10 cellular contexts compared by ENCODE assay signal in the genomic region with DNA sequence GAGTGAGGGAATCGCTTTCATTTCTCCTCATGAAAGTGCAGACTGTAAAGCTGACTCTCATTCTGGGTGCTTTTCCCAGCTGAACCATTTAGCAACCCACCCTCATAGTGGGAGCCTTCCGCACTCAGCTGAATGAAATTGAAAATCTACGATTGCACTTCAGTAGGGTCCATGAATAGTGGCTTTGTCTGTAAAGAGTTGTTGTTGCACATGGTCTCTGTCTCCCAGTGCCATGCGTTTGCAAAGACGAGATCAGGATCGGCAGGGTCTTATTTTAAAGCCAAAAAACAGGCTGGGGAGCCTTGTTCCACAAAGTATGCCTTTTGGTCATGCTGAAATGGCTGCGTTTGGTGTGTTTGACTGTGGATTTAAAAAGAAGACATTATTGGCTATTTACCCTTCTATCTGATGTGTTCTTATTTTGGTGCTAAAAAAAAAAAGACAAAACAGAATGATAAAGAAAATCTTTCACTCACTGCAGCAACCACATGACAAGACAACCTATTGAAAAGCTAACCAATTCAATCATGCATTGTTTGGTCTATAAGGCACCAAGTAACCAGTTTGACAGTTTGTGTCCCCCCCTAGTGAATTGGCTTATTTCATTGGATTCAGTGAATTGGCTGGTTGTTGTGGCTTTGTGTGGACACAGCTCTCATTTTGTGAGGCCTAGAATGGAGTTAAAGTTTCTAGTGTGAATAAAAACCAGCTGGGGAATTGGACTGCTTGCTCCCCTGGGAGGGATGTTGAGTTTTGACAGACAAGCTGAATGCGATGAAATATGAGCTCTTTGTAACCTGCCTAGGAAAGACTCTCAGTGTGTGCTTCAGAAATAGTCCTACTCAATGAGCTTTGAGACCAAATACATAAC.
DNase-seq lines count a peak whose midpoint lies in the region; ATAC-seq, FAIRE-seq and TF ChIP-seq lines count a peak whose summit lies in the region.
"Had no signal": no experiment of that assay in that cellular context is flagged by ENCODE, and none has a peak within 500 bp of the region (broad histone marks: within the 10 kb centered on the region; RNA-seq: fewer than 3 reads in every experiment).

No MANE protein-coding gene starts in this region.

- H3K36me3 Mint-ChIP-seq in T-helper 1 cell treated with Interleukin-12 subunit alpha and Interleukin-12 subunit beta and Interleukin-4 antibody, amounts not matched to agents 30 μg/mL and 1 μg/mL, for 36 hours (ENCODE audit: low read depth), result peaks cover 14% of the 10 kb centered on the region
- peaks cover 11% of the 10 kb centered on the region for H3K36me3 Mint-ChIP-seq in astrocyte (ENCODE audit: low read depth, unreplicated experiment)
- H3K36me3 Mint-ChIP-seq in H9 (ENCODE audit: insufficient read depth in 1 of 3, low read depth in 3 of 3), result peaks cover 7 to 15% (median 14%) of the 10 kb centered on the region in 3 experiments; a peak in 6 of 7 replicates
- peaks cover 6 to 25% of the 10 kb centered on the region in 2 donors for H3K36me3 Mint-ChIP-seq in stimulated activated naive B cell treated with anti-CD40 and anti-IgM and Interleukin-4, amounts not matched to agents 10 μg/mL and 1 μg/mL and 100 μg/mL, for 72 hours

- H3K14ac ChIP-seq in H9 (ENCODE audit: insufficient read depth, low read length), result no peak overlapping the region

- H3K4ac ChIP-seq in H9 (ENCODE audit: low read depth, low read length), result no peak overlapping the region

- no peak overlapping the region for H4K8ac ChIP-seq in H9 (replicated peaks; ENCODE audit: insufficient read length, low read depth, low read length)

- intact Hi-C loops in thyroid gland (cut with DNase I), result loop anchor here (10.0 kb wide), 1 partner anchor 52 kb away; no protein-coding TSS in a partner anchor

- no peak overlapping the region for H3K4me3 ChIP-seq in astrocyte (ENCODE audit: insufficient read depth, low read depth, low read length)
- H3K4me3 ChIP-seq in thyroid gland (replicated peaks in 1 of 3), result no peak overlapping the region
- H3K4me3 ChIP-seq: upper lobe of left lung had no signal

- H3K79me1 ChIP-seq in H9 (ENCODE audit: insufficient read depth, low read depth, low read length, poor library complexity, severe bottlenecking), result peaks cover 10% of the 10 kb centered on the region

- H3K23ac ChIP-seq in H9 (ENCODE audit: insufficient read length, low read depth, low read length), result no peak overlapping the region

- FAIRE-seq in astrocyte (lab: Jason Lieb, UNC), result no peak

- TF ChIP-seq CTCF in astrocyte (IDR thresholded peaks at IDR 0.05; ENCODE audit: insufficient read depth, low read depth, low read length) (no peak), thyroid gland (IDR thresholded peaks at IDR 0.05) (no peak), H9 (conservative IDR thresholded peaks at IDR 0.05) (no peak)

- no peak overlapping the region for H2BK5ac ChIP-seq in H9 (ENCODE audit: insufficient read length, low read length)

- H3K27ac ChIP-seq in astrocyte (ENCODE audit: low read depth, low read length) (no peak overlapping the region), thyroid gland (peak overlapping the region in 2 of 3 donors; percentile 74 to 81), H9 (ENCODE audit: insufficient read length, low read depth, low read length) (no peak overlapping the region)

- H3K18ac ChIP-seq in H9 (ENCODE audit: insufficient read length, low read depth, low read length), result no peak overlapping the region

- H3K79me2 ChIP-seq in astrocyte (ENCODE audit: insufficient read depth, low read length), result peaks cover 87% of the 10 kb centered on the region
- H3K79me2 ChIP-seq in H9 (ENCODE audit: insufficient read depth, low read length), result peaks cover 9% of the 10 kb centered on the region; the same call in 1 of the 2 replicates

- H3T11ph ChIP-seq in H9 (ENCODE audit: low read length), result no peak overlapping the region

- peaks cover 36% of the 10 kb centered on the region for H3K4me1 Mint-ChIP-seq in T-helper 1 cell treated with Interleukin-12 subunit alpha and Interleukin-12 subunit beta and Interleukin-4 antibody, amounts not matched to agents 30 μg/mL and 1 μg/mL, for 36 hours (ENCODE audit: low read depth)
- H3K4me1 Mint-ChIP-seq in astrocyte (ENCODE audit: low read depth, unreplicated experiment) (peaks cover 36% of the 10 kb centered on the region), H9 (peaks cover 23 to 27% of the 10 kb centered on the region in 2 experiments)
- H3K4me1 Mint-ChIP-seq in stimulated activated naive B cell treated with anti-CD40 and anti-IgM and Interleukin-4, amounts not matched to agents 10 μg/mL and 1 μg/mL and 100 μg/mL, for 72 hours, result peaks cover 27 to 45% of the 10 kb centered on the region in 2 donors

- TF ChIP-seq POLR2A in thyroid gland (IDR thresholded peaks at IDR 0.05), result no peak

- H4K20me1 ChIP-seq in astrocyte (ENCODE audit: insufficient read depth, low read length) (peaks cover 72% of the 10 kb centered on the region), H9 (ENCODE audit: control insufficient read depth, insufficient read depth, insufficient read length) (no peaks in the 10 kb centered on the region)

- ATAC-seq in stimulated activated naive B cell treated with anti-CD40 and anti-IgM and Interleukin-4, amounts not matched to agents 10 μg/mL and 1 μg/mL and 100 μg/mL, for 72 hours (replicated peaks), result no peak

- H2AK5ac ChIP-seq in H9 (ENCODE audit: insufficient read length, low read length), result no peak overlapping the region

- no peaks in the 10 kb centered on the region for H3K23me2 ChIP-seq in H9 (ENCODE audit: insufficient read length, low read depth, low read length, poor library complexity, severe bottlenecking)

- no peak overlapping the region for H4K91ac ChIP-seq in H9 (ENCODE audit: insufficient read length, low read depth, low read length)

- no peaks in the 10 kb centered on the region for H3K27me3 Mint-ChIP-seq in T-helper 1 cell treated with Interleukin-12 subunit alpha and Interleukin-12 subunit beta and Interleukin-4 antibody, amounts not matched to agents 30 μg/mL and 1 μg/mL, for 36 hours (ENCODE audit: low read depth)
- H3K27me3 Mint-ChIP-seq in astrocyte (ENCODE audit: low read depth, unreplicated experiment) (no peaks in the 10 kb centered on the region), H9 (ENCODE audit: low read depth) (no peaks in the 10 kb centered on the region)
- H3K27me3 Mint-ChIP-seq in stimulated activated naive B cell treated with anti-CD40 and anti-IgM and Interleukin-4, amounts not matched to agents 10 μg/mL and 1 μg/mL and 100 μg/mL, for 72 hours, result no peaks in the 10 kb centered on the region

- H2BK12ac ChIP-seq in H9 (ENCODE audit: insufficient read length, low read depth, low read length), result no peak overlapping the region

- H3K4me1 ChIP-seq in astrocyte (ENCODE audit: insufficient read depth, low read length) (peaks cover 29% of the 10 kb centered on the region), thyroid gland (peaks cover 51 to 61% of the 10 kb centered on the region in 2 donors), H9 (ENCODE audit: insufficient read depth, low read length) (no peaks in the 10 kb centered on the region; the same call in 1 of the 2 replicates)

- H3K9ac ChIP-seq in astrocyte (ENCODE audit: low read length), result no peak overlapping the region
- no peak overlapping the region for H3K9ac ChIP-seq in H9 (ENCODE audit: extremely low read depth, insufficient read length, low read length)

- no peak overlapping the region for H3K4me3 Mint-ChIP-seq in T-helper 1 cell treated with Interleukin-12 subunit alpha and Interleukin-12 subunit beta and Interleukin-4 antibody, amounts not matched to agents 30 μg/mL and 1 μg/mL, for 36 hours
- H3K4me3 Mint-ChIP-seq in astrocyte (ENCODE audit: unreplicated experiment) (no peak overlapping the region), H9 (no peak overlapping the region)
- H3K4me3 Mint-ChIP-seq in stimulated activated naive B cell treated with anti-CD40 and anti-IgM and Interleukin-4, amounts not matched to agents 10 μg/mL and 1 μg/mL and 100 μg/mL, for 72 hours, result no peak overlapping the region

- peak overlapping the region; percentile 31 for H3K27ac Mint-ChIP-seq in T-helper 1 cell treated with Interleukin-12 subunit alpha and Interleukin-12 subunit beta and Interleukin-4 antibody, amounts not matched to agents 30 μg/mL and 1 μg/mL, for 36 hours
- H3K27ac Mint-ChIP-seq in astrocyte (ENCODE audit: unreplicated experiment) (peak overlapping the region; percentile 8), H9 (peak overlapping the region in 1 of 3 experiments; percentile 33; a peak in 3 of 7 replicates)
- no peak overlapping the region for H3K27ac Mint-ChIP-seq in stimulated activated naive B cell treated with anti-CD40 and anti-IgM and Interleukin-4, amounts not matched to agents 10 μg/mL and 1 μg/mL and 100 μg/mL, for 72 hours

- H3K27me3 ChIP-seq in astrocyte (ENCODE audit: insufficient read depth, low read length), result no peaks in the 10 kb centered on the region
- no peaks in the 10 kb centered on the region for H3K27me3 ChIP-seq in thyroid gland
- H3K27me3 ChIP-seq in H9 (ENCODE audit: insufficient read depth, low read length), result no peaks in the 10 kb centered on the region
- H3K27me3 ChIP-seq: upper lobe of left lung had no signal

- 83 to 84% methylated on average over 8 of the region's 8 CpGs for WGBS in thyroid gland, 2 donors
- no CpG with 5 or more reads among the region's 8 CpGs for WGBS in H9 (ENCODE audit: extremely low coverage, insufficient read length, low lambda C conversion rate)

- peak overlapping the region; percentile 40 for H3K4me2 ChIP-seq in astrocyte (ENCODE audit: low read length)
- no peak overlapping the region for H3K4me2 ChIP-seq in H9 (ENCODE audit: insufficient read depth, insufficient read length, low read length)

- no peak overlapping the region for H2BK15ac ChIP-seq in H9 (ENCODE audit: low read depth, low read length)

- no peak overlapping the region for H2BK20ac ChIP-seq in H9 (ENCODE audit: low read depth, low read length, poor library complexity, severe bottlenecking)

- no peaks in the 10 kb centered on the region for H3K9me3 Mint-ChIP-seq in T-helper 1 cell treated with Interleukin-12 subunit alpha and Interleukin-12 subunit beta and Interleukin-4 antibody, amounts not matched to agents 30 μg/mL and 1 μg/mL, for 36 hours
- H3K9me3 Mint-ChIP-seq in astrocyte (ENCODE audit: unreplicated experiment), result no peaks in the 10 kb centered on the region
- no peaks in the 10 kb centered on the region for H3K9me3 Mint-ChIP-seq in H9
- H3K9me3 Mint-ChIP-seq in stimulated activated naive B cell treated with anti-CD40 and anti-IgM and Interleukin-4, amounts not matched to agents 10 μg/mL and 1 μg/mL and 100 μg/mL, for 72 hours, result no peaks in the 10 kb centered on the region

- no peak overlapping the region for H2AFZ ChIP-seq in astrocyte (ENCODE audit: low read depth, low read length)
- no peak overlapping the region for H2AFZ ChIP-seq in H9 (ENCODE audit: low read length)

- H3K56ac ChIP-seq in H9 (ENCODE audit: insufficient read length, low read depth, low read length), result no peak overlapping the region

- DNase-seq in T-helper 1 cell (no peak), astrocyte (ENCODE audit: low read depth) (no peak), hippocampal formation (lab: John Stamatoyannopoulos, UW) (peak; percentile 63 to 89), thyroid gland (no peak), H9 (no peak), SKM-1 treated with dmso at 0.1 percent for 144 hours (lab: John Stamatoyannopoulos, UW; ENCODE audit: unreplicated experiment) (no peak)
- DNase-seq in stimulated activated naive B cell treated with anti-CD40 and anti-IgM and Interleukin-4, amounts not matched to agents 10 μg/mL and 1 μg/mL and 100 μg/mL, for 72 hours, result no peak
- DNase-seq: NCI-H187 treated with DMSO at 0.1 percent for 48 hours, upper lobe of left lung had no signal

- H4K5ac ChIP-seq in H9 (ENCODE audit: insufficient read length, low read depth, low read length), result no peak overlapping the region

- H3K9me3 ChIP-seq in astrocyte (ENCODE audit: insufficient read depth, low read depth, low read length), result no peaks in the 10 kb centered on the region
- no peaks in the 10 kb centered on the region for H3K9me3 ChIP-seq in thyroid gland
- no peaks in the 10 kb centered on the region for H3K9me3 ChIP-seq in H9 (ENCODE audit: control insufficient read depth, low read depth, low read length)
- H3K9me3 ChIP-seq: upper lobe of left lung had no signal

- peaks cover 8% of the 10 kb centered on the region for H3K36me3 ChIP-seq in astrocyte (ENCODE audit: insufficient read depth, low read length)
- no peaks in the 10 kb centered on the region for H3K36me3 ChIP-seq in thyroid gland

- no peak overlapping the region for H2BK120ac ChIP-seq in H9 (ENCODE audit: low read depth, low read length, poor library complexity, severe bottlenecking)

Comparison
In these comparisons a context has a peak if more than half of its experiments do, and no peak if none do; other contexts are left out.
1. DNase-seq: peak in hippocampal formation (2 of 2); none in T-helper 1 cell (0 of 5), astrocyte (single experiment), thyroid gland (0 of 2), H9 (single experiment), stimulated activated naive B cell treated with anti-CD40 and anti-IgM and Interleukin-4, amounts not matched to agents 10 μg/mL and 1 μg/mL and 100 μg/mL, for 72 hours (single experiment) and SKM-1 treated with dmso at 0.1 percent for 144 hours (single experiment).
2. H3K27ac ChIP-seq: peak in thyroid gland (2 of 3); none in astrocyte (single experiment) and H9 (single experiment).